ENCODE assay signal across 1 cellular context in the genomic region with DNA sequence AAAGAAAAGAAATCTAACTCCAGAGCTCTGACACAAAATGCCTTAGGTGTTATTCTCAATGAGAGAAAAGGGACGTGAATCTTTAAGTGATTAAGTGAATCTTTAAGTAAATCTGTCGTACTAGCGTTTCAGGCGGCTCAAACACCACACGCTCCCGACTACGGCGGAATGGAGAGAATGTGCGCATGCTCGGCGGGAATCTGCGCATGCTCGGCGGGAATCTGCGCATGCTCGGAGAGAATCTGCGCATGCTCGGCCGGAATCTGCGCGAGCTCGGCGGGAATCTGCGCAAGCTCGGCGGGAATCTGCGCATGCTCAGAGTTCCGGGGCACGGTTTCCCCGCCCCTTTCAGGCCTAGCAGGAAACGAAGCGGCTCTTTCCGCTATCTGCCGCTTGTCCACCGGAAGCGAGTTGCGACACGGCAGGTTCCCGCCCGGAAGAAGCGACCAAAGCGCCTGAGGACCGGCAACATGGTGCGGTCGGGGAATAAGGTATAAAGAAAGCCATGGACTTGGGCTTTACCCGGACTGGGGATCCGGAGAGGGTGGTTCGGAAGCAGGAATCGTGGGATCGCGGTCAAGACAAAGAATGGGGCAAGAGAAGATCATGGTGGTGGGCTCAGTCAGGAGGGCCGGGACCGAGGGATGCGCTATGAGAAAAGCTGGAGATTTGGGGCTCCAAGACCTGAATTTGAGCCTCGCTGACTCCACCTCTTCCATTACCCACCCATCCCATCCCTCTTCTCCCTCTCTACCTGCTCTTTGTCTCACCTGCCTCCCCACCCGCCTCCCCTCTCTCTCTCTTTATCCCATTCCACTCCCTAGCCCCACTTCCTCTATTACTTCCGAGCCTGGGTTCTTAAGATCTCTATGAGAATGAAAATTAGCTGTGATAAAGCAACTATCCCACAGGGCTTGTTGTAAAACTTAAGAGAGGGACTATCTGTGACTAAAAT.
TF ChIP-seq lines count a peak whose summit lies in the region.

TSS of gene XRCC5 (plus strand) at position 382 of the 955 bp plus-strand sequence. CDS start at position 471, 89 bp downstream.

TF ChIP-seq in A549, 52 proteins besides CTCF, POLR2A, EP300 and RAD21 (continued from another document):
- TF ChIP-seq PHF8 (IDR thresholded peaks at IDR 0.05; ENCODE audit: borderline replicate concordance, low read depth) (peak; percentile 82), RARB (CRISPR knock-in tag; IDR thresholded peaks at IDR 0.05) (no peak), FOSB (CRISPR knock-in tag; IDR thresholded peaks at IDR 0.05) (no peak), FOXS1 (CRISPR knock-in tag; IDR thresholded peaks at IDR 0.05) (no peak), RFX5 (IDR thresholded peaks at IDR 0.05) (no peak), HOXB13 (CRISPR knock-in tag; IDR thresholded peaks at IDR 0.05; ENCODE audit: low read depth) (no peak), ZSCAN20 (CRISPR knock-in tag; IDR thresholded peaks at IDR 0.05) (no peak), NPAS2 (CRISPR knock-in tag; IDR thresholded peaks at IDR 0.05; ENCODE audit: borderline replicate concordance) (no peak), ESRRA (IDR thresholded peaks at IDR 0.05; ENCODE audit: borderline replicate concordance, low read length) (no peak), BHLHE40 (IDR thresholded peaks at IDR 0.05; ENCODE audit: low read depth, low read length) (no peak), HEYL (CRISPR knock-in tag; IDR thresholded peaks at IDR 0.05) (no peak), MAX (IDR thresholded peaks at IDR 0.05) (peak; percentile 94), MAZ (IDR thresholded peaks at IDR 0.05; ENCODE audit: borderline replicate concordance, low read depth, low read length) (no peak), FOSL2 (IDR thresholded peaks at IDR 0.05) (no peak), FOSL2 (CRISPR knock-in tag; IDR thresholded peaks at IDR 0.05) (no peak), HOXA7 (CRISPR knock-in tag; IDR thresholded peaks at IDR 0.05) (no peak), CHD2 (IDR thresholded peaks at IDR 0.05; ENCODE audit: low read length, partially characterized antibody) (no peak), RCOR1 (IDR thresholded peaks at IDR 0.05; ENCODE audit: low read depth, low read length) (no peak), PBX3 (IDR thresholded peaks at IDR 0.05) (no peak), MAFK (IDR thresholded peaks at IDR 0.05; ENCODE audit: partially characterized antibody) (no peak), KDM5A (IDR thresholded peaks at IDR 0.05) (no peak), HOXB5 (CRISPR knock-in tag; IDR thresholded peaks at IDR 0.05) (0 out of 2 replicates have a peak, but pooled peaks have one; percentile 43), CEBPB (IDR thresholded peaks at IDR 0.05) (peak; percentile 84 to 98), TFCP2L1 (CRISPR knock-in tag; IDR thresholded peaks at IDR 0.05) (no peak), CBX2 (IDR thresholded peaks at IDR 0.05; ENCODE audit: borderline replicate concordance, low read depth) (no peak), CHD4 (IDR thresholded peaks at IDR 0.05; ENCODE audit: borderline replicate concordance) (no peak), GATA3 (IDR thresholded peaks at IDR 0.05; ENCODE audit: borderline replicate concordance) (no peak), TP53 (CRISPR knock-in tag; IDR thresholded peaks at IDR 0.05) (no peak), SREBF2 (IDR thresholded peaks at IDR 0.05) (no peak), NFE2L2 (conservative IDR thresholded peaks at IDR 0.05; ENCODE audit: low read length) (no peak), JUN (IDR thresholded peaks at IDR 0.05) (peak; percentile 39 to 88; a peak in 3 of 5 replicates)
- TF ChIP-seq, protein P1, sequence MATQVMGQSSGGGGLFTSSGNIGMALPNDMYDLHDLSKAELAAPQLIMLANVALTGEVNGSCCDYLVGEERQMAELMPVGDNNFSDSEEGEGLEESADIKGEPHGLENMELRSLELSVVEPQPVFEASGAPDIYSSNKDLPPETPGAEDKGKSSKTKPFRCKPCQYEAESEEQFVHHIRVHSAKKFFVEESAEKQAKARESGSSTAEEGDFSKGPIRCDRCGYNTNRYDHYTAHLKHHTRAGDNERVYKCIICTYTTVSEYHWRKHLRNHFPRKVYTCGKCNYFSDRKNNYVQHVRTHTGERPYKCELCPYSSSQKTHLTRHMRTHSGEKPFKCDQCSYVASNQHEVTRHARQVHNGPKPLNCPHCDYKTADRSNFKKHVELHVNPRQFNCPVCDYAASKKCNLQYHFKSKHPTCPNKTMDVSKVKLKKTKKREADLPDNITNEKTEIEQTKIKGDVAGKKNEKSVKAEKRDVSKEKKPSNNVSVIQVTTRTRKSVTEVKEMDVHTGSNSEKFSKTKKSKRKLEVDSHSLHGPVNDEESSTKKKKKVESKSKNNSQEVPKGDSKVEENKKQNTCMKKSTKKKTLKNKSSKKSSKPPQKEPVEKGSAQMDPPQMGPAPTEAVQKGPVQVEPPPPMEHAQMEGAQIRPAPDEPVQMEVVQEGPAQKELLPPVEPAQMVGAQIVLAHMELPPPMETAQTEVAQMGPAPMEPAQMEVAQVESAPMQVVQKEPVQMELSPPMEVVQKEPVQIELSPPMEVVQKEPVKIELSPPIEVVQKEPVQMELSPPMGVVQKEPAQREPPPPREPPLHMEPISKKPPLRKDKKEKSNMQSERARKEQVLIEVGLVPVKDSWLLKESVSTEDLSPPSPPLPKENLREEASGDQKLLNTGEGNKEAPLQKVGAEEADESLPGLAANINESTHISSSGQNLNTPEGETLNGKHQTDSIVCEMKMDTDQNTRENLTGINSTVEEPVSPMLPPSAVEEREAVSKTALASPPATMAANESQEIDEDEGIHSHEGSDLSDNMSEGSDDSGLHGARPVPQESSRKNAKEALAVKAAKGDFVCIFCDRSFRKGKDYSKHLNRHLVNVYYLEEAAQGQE (IDR thresholded peaks at IDR 0.05) = no peak
- TF ChIP-seq, protein P2, sequence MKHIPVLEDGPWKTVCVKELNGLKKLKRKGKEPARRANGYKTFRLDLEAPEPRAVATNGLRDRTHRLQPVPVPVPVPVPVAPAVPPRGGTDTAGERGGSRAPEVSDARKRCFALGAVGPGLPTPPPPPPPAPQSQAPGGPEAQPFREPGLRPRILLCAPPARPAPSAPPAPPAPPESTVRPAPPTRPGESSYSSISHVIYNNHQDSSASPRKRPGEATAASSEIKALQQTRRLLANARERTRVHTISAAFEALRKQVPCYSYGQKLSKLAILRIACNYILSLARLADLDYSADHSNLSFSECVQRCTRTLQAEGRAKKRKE (CRISPR knock-in tag; IDR thresholded peaks at IDR 0.05; ENCODE audit: low read depth) = 0 out of 2 replicates have a peak, but pooled peaks have one; percentile 33
- TF ChIP-seq, protein P3, sequence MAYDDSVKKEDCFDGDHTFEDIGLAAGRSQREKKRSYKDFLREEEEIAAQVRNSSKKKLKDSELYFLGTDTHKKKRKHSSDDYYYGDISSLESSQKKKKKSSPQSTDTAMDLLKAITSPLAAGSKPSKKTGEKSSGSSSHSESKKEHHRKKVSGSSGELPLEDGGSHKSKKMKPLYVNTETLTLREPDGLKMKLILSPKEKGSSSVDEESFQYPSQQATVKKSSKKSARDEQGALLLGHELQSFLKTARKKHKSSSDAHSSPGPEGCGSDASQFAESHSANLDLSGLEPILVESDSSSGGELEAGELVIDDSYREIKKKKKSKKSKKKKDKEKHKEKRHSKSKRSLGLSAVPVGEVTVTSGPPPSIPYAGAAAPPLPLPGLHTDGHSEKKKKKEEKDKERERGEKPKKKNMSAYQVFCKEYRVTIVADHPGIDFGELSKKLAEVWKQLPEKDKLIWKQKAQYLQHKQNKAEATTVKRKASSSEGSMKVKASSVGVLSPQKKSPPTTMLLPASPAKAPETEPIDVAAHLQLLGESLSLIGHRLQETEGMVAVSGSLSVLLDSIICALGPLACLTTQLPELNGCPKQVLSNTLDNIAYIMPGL (CRISPR knock-in tag; IDR thresholded peaks at IDR 0.05; ENCODE audit: borderline replicate concordance) = no peak
